In the genomic region with DNA sequence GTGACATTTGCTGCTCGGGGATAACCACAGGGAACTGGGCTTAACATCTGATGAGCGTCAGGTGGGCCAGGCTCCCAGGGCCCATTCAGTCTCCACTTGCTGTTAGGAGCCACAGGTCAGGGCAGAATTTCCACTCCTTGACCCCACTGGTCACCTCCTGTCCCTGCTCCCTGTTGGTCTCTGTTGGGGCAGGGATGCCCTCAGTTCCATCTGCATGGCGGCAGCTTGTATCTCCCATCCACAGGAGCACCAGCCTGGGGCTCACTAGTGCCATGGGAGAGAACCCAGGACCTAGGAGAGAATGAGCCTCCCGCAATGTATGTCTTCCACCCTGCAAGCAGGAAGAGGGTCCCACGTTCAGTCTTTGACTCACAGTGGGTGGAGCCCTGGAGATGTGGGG, we compare ENCODE assay signal across 1 cellular context.
TF ChIP-seq lines count a peak whose summit lies in the region.

No MANE protein-coding gene starts in this region.

TF ChIP-seq in HepG2, 621 proteins besides CTCF, POLR2A, EP300 and RAD21 (continued from another document):
- TF ChIP-seq, protein P1, sequence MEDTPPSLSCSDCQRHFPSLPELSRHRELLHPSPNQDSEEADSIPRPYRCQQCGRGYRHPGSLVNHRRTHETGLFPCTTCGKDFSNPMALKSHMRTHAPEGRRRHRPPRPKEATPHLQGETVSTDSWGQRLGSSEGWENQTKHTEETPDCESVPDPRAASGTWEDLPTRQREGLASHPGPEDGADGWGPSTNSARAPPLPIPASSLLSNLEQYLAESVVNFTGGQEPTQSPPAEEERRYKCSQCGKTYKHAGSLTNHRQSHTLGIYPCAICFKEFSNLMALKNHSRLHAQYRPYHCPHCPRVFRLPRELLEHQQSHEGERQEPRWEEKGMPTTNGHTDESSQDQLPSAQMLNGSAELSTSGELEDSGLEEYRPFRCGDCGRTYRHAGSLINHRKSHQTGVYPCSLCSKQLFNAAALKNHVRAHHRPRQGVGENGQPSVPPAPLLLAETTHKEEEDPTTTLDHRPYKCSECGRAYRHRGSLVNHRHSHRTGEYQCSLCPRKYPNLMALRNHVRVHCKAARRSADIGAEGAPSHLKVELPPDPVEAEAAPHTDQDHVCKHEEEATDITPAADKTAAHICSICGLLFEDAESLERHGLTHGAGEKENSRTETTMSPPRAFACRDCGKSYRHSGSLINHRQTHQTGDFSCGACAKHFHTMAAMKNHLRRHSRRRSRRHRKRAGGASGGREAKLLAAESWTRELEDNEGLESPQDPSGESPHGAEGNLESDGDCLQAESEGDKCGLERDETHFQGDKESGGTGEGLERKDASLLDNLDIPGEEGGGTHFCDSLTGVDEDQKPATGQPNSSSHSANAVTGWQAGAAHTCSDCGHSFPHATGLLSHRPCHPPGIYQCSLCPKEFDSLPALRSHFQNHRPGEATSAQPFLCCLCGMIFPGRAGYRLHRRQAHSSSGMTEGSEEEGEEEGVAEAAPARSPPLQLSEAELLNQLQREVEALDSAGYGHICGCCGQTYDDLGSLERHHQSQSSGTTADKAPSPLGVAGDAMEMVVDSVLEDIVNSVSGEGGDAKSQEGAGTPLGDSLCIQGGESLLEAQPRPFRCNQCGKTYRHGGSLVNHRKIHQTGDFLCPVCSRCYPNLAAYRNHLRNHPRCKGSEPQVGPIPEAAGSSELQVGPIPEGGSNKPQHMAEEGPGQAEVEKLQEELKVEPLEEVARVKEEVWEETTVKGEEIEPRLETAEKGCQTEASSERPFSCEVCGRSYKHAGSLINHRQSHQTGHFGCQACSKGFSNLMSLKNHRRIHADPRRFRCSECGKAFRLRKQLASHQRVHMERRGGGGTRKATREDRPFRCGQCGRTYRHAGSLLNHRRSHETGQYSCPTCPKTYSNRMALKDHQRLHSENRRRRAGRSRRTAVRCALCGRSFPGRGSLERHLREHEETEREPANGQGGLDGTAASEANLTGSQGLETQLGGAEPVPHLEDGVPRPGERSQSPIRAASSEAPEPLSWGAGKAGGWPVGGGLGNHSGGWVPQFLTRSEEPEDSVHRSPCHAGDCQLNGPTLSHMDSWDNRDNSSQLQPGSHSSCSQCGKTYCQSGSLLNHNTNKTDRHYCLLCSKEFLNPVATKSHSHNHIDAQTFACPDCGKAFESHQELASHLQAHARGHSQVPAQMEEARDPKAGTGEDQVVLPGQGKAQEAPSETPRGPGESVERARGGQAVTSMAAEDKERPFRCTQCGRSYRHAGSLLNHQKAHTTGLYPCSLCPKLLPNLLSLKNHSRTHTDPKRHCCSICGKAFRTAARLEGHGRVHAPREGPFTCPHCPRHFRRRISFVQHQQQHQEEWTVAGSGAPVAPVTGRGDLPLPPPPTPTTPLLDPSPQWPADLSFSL (CRISPR knock-in tag; IDR thresholded peaks at IDR 0.05), result no peak
- TF ChIP-seq EED (CRISPR knock-in tag; IDR thresholded peaks at IDR 0.05) (peak; percentile 45; the same call in 1 of the 2 replicates), ZNF280B (CRISPR knock-in tag; IDR thresholded peaks at IDR 0.05; ENCODE audit: borderline replicate concordance) (0 out of 2 replicates have a peak, but pooled peaks have one; percentile 43), ZFP36L2 (CRISPR knock-in tag; IDR thresholded peaks at IDR 0.05) (no peak), NRL (CRISPR knock-in tag; IDR thresholded peaks at IDR 0.05; ENCODE audit: borderline replicate concordance) (0 out of 2 replicates have a peak, but pooled peaks have one; percentile 33), AGO2 (optimal IDR thresholded peaks at IDR 0.05; ENCODE audit: low read depth, low read length) (peak; percentile 8)
TF ChIP-seq in HepG2: peak in this region for 5.
